Comparison of ENCODE assay signal across 28 cellular contexts in the genomic region with DNA sequence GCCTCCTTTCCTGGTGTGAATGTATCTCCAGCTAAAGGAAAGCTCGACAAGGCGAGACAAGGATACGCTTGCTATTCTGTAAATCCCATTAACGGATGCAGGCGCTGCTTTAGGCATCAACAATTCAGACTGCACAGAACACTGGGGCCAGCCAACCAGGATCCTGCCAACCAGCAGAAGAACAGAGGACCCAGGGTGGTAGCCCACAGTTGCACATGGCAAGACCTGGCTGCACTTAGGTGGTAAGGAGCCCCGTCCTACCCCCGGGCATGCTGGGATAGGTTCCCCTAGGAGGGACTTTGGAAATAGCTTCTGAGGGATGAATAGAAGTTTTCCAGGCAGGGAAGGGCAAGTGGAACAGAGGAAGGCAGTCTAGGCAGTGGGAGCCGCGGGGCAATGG. TPM values are rescaled to one million over a fixed set of nuclear protein-coding genes. Genes with fewer than 3 reads are reported as not detected.
DNase-seq lines count a peak whose midpoint lies in the region; FAIRE-seq and TF ChIP-seq lines count a peak whose summit lies in the region.
"Had no signal": no experiment of that assay in that cellular context is flagged by ENCODE, and none has a peak within 500 bp of the region (broad histone marks: within the 10 kb centered on the region; RNA-seq: fewer than 3 reads in every experiment).

No MANE protein-coding gene starts in this region.

- H2AFZ ChIP-seq in OCI-LY3 (ENCODE audit: low read depth, low read length) (no peak overlapping the region), osteoblast (ENCODE audit: low read length) (no peak overlapping the region)
- H2AFZ ChIP-seq: GM23248 had no signal

- H3K36me3 ChIP-seq in BE2C (no peaks in the 10 kb centered on the region), OCI-LY3 (replicated peaks; ENCODE audit: low read depth, low read length) (no peaks in the 10 kb centered on the region), osteoblast (ENCODE audit: insufficient read depth, low read length) (no peaks in the 10 kb centered on the region)
- H3K36me3 ChIP-seq: brain microvascular endothelial cell, lower lobe of right lung, ovary, Peyer's patch, vagina had no signal

- H3K79me2 ChIP-seq in OCI-LY3 (ENCODE audit: low read length) (no peaks in the 10 kb centered on the region), osteoblast (ENCODE audit: insufficient read depth, low read length) (no peaks in the 10 kb centered on the region)

- no peak for FAIRE-seq in D721Med (lab: Jason Lieb, UNC)
- FAIRE-seq: keratinocyte, TTC549 had no signal

- H3K27ac ChIP-seq in OCI-LY3 (ENCODE audit: low read length) (no peak overlapping the region), osteoblast (ENCODE audit: low read depth, low read length) (no peak overlapping the region)
- H3K27ac ChIP-seq: brain microvascular endothelial cell, GM23248, lower lobe of right lung, ovary, Peyer's patch, vagina had no signal

- H4K20me1 ChIP-seq in OCI-LY3 (ENCODE audit: insufficient read depth, low read length) (no peaks in the 10 kb centered on the region), osteoblast (ENCODE audit: insufficient read depth, low read length) (no peaks in the 10 kb centered on the region)

- H3K4me1 ChIP-seq in BE2C (no peaks in the 10 kb centered on the region), OCI-LY3 (ENCODE audit: low read length) (peaks cover 9% of the 10 kb centered on the region), osteoblast (ENCODE audit: insufficient read depth, low read length) (no peaks in the 10 kb centered on the region)
- H3K4me1 ChIP-seq: lower lobe of right lung, Peyer's patch, vagina had no signal

- H3K9me3 ChIP-seq in BE2C: no peaks in the 10 kb centered on the region
- no peaks in the 10 kb centered on the region for H3K9me3 ChIP-seq in OCI-LY3 (ENCODE audit: insufficient read depth, low read length)
- H3K9me3 ChIP-seq in osteoblast (ENCODE audit: low read depth, low read length): peaks cover 4% of the 10 kb centered on the region
- H3K9me3 ChIP-seq: ovary, Peyer's patch, vagina had no signal

- DNase-seq in BE2C (peak; percentile 1), D721Med (ENCODE audit: insufficient read length, low spot score) (peak; percentile 0), osteoblast (ENCODE audit: insufficient read length, low spot score, missing footprints) (peak; percentile 13), NCI-H2196 (lab: John Stamatoyannopoulos, UW; ENCODE audit: unreplicated experiment) (no peak), NCI-H1694 (lab: John Stamatoyannopoulos, UW) (no peak), NCI-H524 (lab: John Stamatoyannopoulos, UW) (no peak)
- no peak for DNase-seq in stimulated activated CD4-positive, alpha-beta T cell treated with anti-CD3 and anti-CD28 coated beads, Interleukin-2, amount 100 ng/mL, for 48 hours
- DNase-seq: activated CD8-positive, alpha-beta T cell treated with anti-CD3 and anti-CD28 coated beads for 36 hours; activated gamma-delta T cell; brain microvascular endothelial cell; C1 segment of cervical spinal cord; DND-41; GM23248; lower lobe of right lung; MV-4-11; NCI-H146; NCI-H510A treated with DMSO at 0.1 percent for 48 hours; stimulated activated CD4-positive, alpha-beta T cell treated with anti-CD3 and anti-CD28 coated beads, Interleukin-4, amount 100 ng/mL, for 24 hours had no signal

- H3K4me3 ChIP-seq in BE2C (ENCODE audit: low read depth, low read length): no peak overlapping the region
- H3K4me3 ChIP-seq in OCI-LY3 (ENCODE audit: low read length): no peak overlapping the region
- no peak overlapping the region for H3K4me3 ChIP-seq in osteoblast (ENCODE audit: insufficient read depth, low read length)
- H3K4me3 ChIP-seq: GM23248, lower lobe of right lung, ovary, Peyer's patch, vagina had no signal

- H3K9ac ChIP-seq in OCI-LY3 (ENCODE audit: low read length): no peak overlapping the region
- H3K9ac ChIP-seq: GM23248 had no signal

- H3K27me3 ChIP-seq in BE2C: no peaks in the 10 kb centered on the region
- H3K27me3 ChIP-seq in OCI-LY3 (ENCODE audit: low read depth, low read length): 0 out of 2 replicates have a peak, but pooled peaks cover 3% of the 10 kb centered on the region
- peaks cover 11% of the 10 kb centered on the region for H3K27me3 ChIP-seq in osteoblast (ENCODE audit: insufficient read depth, low read length)
- H3K27me3 ChIP-seq: ovary, Peyer's patch, vagina had no signal

- H3K4me2 ChIP-seq in OCI-LY3 (ENCODE audit: low read length) (peak overlapping the region; percentile 42), osteoblast (ENCODE audit: insufficient read depth, low read length) (no peak overlapping the region)

- TF ChIP-seq CTCF in BE2C (IDR thresholded peaks at IDR 0.05; ENCODE audit: low read depth, low read length) (no peak), D721Med (IDR thresholded peaks at IDR 0.05; ENCODE audit: insufficient read depth, missing control alignments) (no peak), OCI-LY3 (IDR thresholded peaks at IDR 0.05; ENCODE audit: low read depth, low read length) (no peak), osteoblast (IDR thresholded peaks at IDR 0.05; ENCODE audit: extremely low read depth, low read depth, low read length) (no peak)

RNA-seq across cellular contexts. Expression of a gene that starts 20.7 kb away (rescaled TPM):
- not detected for polyA plus RNA-seq in BE2C (2012; ENCODE audit: insufficient read depth, insufficient read length, low read depth)
- not detected in 2 replicates for total RNA-seq in osteoblast
- total RNA-seq: activated CD8-positive, alpha-beta T cell treated with anti-CD3 and anti-CD28 coated beads for 36 hours; GM23248; LHCN-M2; lower lobe of right lung; mononuclear cell; natural killer cell; Peyer's patch; SK-MEL-5; vagina had no signal
- polyA plus RNA-seq: GM23248, ovary had no signal

Comparison
In these comparisons a context has a peak if more than half of its experiments do, and no peak if none do; other contexts are left out.
1. DNase-seq: peak in BE2C (single experiment), D721Med (single experiment) and osteoblast (single experiment); none in NCI-H2196 (single experiment), NCI-H1694 (single experiment), stimulated activated CD4-positive, alpha-beta T cell treated with anti-CD3 and anti-CD28 coated beads, Interleukin-2, amount 100 ng/mL, for 48 hours (0 of 2) and NCI-H524 (0 of 2).